ENCODE assay signal across 8 cellular contexts in the genomic region with DNA sequence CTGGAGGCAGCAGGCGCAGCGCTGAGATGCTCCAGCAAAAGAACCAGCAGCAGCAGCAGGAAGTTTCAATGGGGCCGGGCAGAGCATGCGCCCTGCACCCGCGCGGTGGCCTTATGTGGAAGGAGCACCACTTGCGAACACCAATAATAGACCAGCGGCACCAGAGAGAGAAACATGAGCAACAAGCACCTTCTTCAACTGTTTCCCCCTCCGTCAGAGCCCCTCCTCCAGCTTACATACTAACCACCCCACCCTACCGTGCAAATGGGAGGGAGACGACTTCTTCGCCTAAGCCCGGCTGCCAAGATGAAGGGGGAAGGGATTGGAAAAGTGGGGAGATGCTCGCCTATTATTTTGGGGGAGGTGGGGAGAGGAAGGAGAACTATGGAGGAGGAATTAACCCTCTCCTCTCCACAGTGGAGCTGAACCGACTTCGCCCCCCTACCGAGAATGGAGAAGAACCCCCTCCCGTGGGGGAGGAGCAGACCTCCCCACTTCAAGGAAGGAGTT. TPM values are rescaled to one million over a fixed set of nuclear protein-coding genes. Genes with fewer than 3 reads are reported as not detected.
DNase-seq lines count a peak whose midpoint lies in the region; ATAC-seq, FAIRE-seq and TF ChIP-seq lines count a peak whose summit lies in the region.

No MANE protein-coding gene starts in this region.

- H3K27me3 Mint-ChIP-seq in T-helper 2 cell treated with Interferon-gamma antibody and Interleukin-4, amounts not matched to agents 5 μg/mL and 100 μg/mL, for 36 hours (ENCODE audit: low read depth): no peaks in the 10 kb centered on the region
- no peaks in the 10 kb centered on the region for H3K27me3 Mint-ChIP-seq in astrocyte (ENCODE audit: low read depth, unreplicated experiment)

- FAIRE-seq in astrocyte (lab: Jason Lieb, UNC): no peak

- no peaks in the 10 kb centered on the region for H3K9me2 ChIP-seq in hepatocyte (replicated peaks; ENCODE audit: insufficient read depth)

- H3K4me3 Mint-ChIP-seq in T-helper 2 cell treated with Interferon-gamma antibody and Interleukin-4, amounts not matched to agents 5 μg/mL and 100 μg/mL, for 36 hours: peak overlapping the region; percentile 96
- peak overlapping the region; percentile 99 for H3K4me3 Mint-ChIP-seq in astrocyte (ENCODE audit: unreplicated experiment)

- TF ChIP-seq POLR2A in GM18505 (IDR thresholded peaks at IDR 0.05; ENCODE audit: borderline replicate concordance, extremely low read depth, insufficient read depth, insufficient read length) (peak; percentile 68), vagina (IDR thresholded peaks at IDR 0.05) (no peak)

- no peaks in the 10 kb centered on the region for H3K27me3 ChIP-seq in astrocyte (ENCODE audit: insufficient read depth, low read length)
- no peaks in the 10 kb centered on the region for H3K27me3 ChIP-seq in hepatocyte
- H3K27me3 ChIP-seq in rectal smooth muscle tissue (ENCODE audit: control insufficient read depth, insufficient read depth, low read length): no peaks in the 10 kb centered on the region
- no peaks in the 10 kb centered on the region for H3K27me3 ChIP-seq in vagina

- H3K9me3 ChIP-seq in astrocyte (ENCODE audit: insufficient read depth, low read depth, low read length): no peaks in the 10 kb centered on the region
- H3K9me3 ChIP-seq in hepatocyte (ENCODE audit: low read depth): no peaks in the 10 kb centered on the region
- no peaks in the 10 kb centered on the region for H3K9me3 ChIP-seq in vagina

- H3K27ac ChIP-seq in astrocyte (ENCODE audit: low read depth, low read length): peak overlapping the region; percentile 82
- H3K27ac ChIP-seq in hepatocyte: peak overlapping the region; percentile 97
- H3K27ac ChIP-seq in rectal smooth muscle tissue (ENCODE audit: low read depth, low read length): peak overlapping the region; percentile 82
- H3K27ac ChIP-seq in vagina: peak overlapping the region; percentile 98

- H3K4me1 Mint-ChIP-seq in T-helper 2 cell treated with Interferon-gamma antibody and Interleukin-4, amounts not matched to agents 5 μg/mL and 100 μg/mL, for 36 hours (ENCODE audit: low read depth): peaks cover 30% of the 10 kb centered on the region
- peaks cover 21% of the 10 kb centered on the region for H3K4me1 Mint-ChIP-seq in astrocyte (ENCODE audit: low read depth, unreplicated experiment)

- 2% methylated on average over 13 of the region's 19 CpGs for WGBS in hepatocyte (ENCODE audit: low lambda C conversion rate, missing lambda C conversion rate)

- H3K9me3 Mint-ChIP-seq in T-helper 2 cell treated with Interferon-gamma antibody and Interleukin-4, amounts not matched to agents 5 μg/mL and 100 μg/mL, for 36 hours: peaks cover 5% of the 10 kb centered on the region
- peaks cover 3% of the 10 kb centered on the region for H3K9me3 Mint-ChIP-seq in astrocyte (ENCODE audit: unreplicated experiment)

- H3K9ac ChIP-seq in astrocyte (ENCODE audit: low read length): peak overlapping the region; percentile 92
- peak overlapping the region; percentile 61 for H3K9ac ChIP-seq in rectal smooth muscle tissue (ENCODE audit: low read length)

- peak overlapping the region; percentile 68 for H2AFZ ChIP-seq in astrocyte (ENCODE audit: low read depth, low read length)
- peak overlapping the region; percentile 94 for H2AFZ ChIP-seq in hepatocyte

- peak overlapping the region; percentile 91 for H3K27ac Mint-ChIP-seq in T-helper 2 cell treated with Interferon-gamma antibody and Interleukin-4, amounts not matched to agents 5 μg/mL and 100 μg/mL, for 36 hours
- peak overlapping the region; percentile 60 for H3K27ac Mint-ChIP-seq in astrocyte (ENCODE audit: unreplicated experiment)

- peak overlapping the region; percentile 92 for H3K4me3 ChIP-seq in astrocyte (ENCODE audit: insufficient read depth, low read depth, low read length)
- H3K4me3 ChIP-seq in hepatocyte: peak overlapping the region; percentile 62
- H3K4me3 ChIP-seq in rectal smooth muscle tissue (ENCODE audit: low read length): peak overlapping the region; percentile 95
- H3K4me3 ChIP-seq in vagina: peak overlapping the region; percentile 71 to 86

- H4K20me1 ChIP-seq in astrocyte (ENCODE audit: insufficient read depth, low read length) (peaks cover 53% of the 10 kb centered on the region), hepatocyte (ENCODE audit: insufficient read depth, poor library complexity, severe bottlenecking) (peaks cover 47% of the 10 kb centered on the region)

- ATAC-seq in GM18505 (IDR thresholded peaks at IDR 0.05; ENCODE audit: unreplicated experiment) (peak; percentile 44), HG02981 (IDR thresholded peaks at IDR 0.05; ENCODE audit: unreplicated experiment) (peak; percentile 43)

- peaks cover 64% of the 10 kb centered on the region for H3K79me2 ChIP-seq in astrocyte (ENCODE audit: insufficient read depth, low read length)
- H3K79me2 ChIP-seq in hepatocyte: peaks cover 68% of the 10 kb centered on the region

- DNase-seq in NCI-H1930 (lab: John Stamatoyannopoulos, UW) (peak; percentile 68), astrocyte (ENCODE audit: low read depth) (peak; percentile 89), hepatocyte (ENCODE audit: low spot score) (peak; percentile 93), vagina (ENCODE audit: extremely low spot score in 2 of 2) (peak in 1 of 2 donors; percentile 91)
- peak; percentile 83 for DNase-seq in T-helper 2 cell treated with Interferon-gamma antibody and Interleukin-4, amounts not matched to agents 5 μg/mL and 100 μg/mL, for 36 hours (ENCODE audit: low spot score)

- intact Hi-C loops in vagina (cut with DNase I): no loop called here

- peak overlapping the region; percentile 91 for H3K4me2 ChIP-seq in astrocyte (ENCODE audit: low read length)
- peak overlapping the region; percentile 85 for H3K4me2 ChIP-seq in hepatocyte

- H3K36me3 ChIP-seq in astrocyte (ENCODE audit: insufficient read depth, low read length): no peaks in the 10 kb centered on the region
- no peaks in the 10 kb centered on the region for H3K36me3 ChIP-seq in hepatocyte (replicated peaks; ENCODE audit: insufficient read depth, low read depth)
- H3K36me3 ChIP-seq in rectal smooth muscle tissue (ENCODE audit: control insufficient read depth, insufficient read depth, low read length): no peaks in the 10 kb centered on the region
- H3K36me3 ChIP-seq in vagina: no peaks in the 10 kb centered on the region

- H3K4me1 ChIP-seq in astrocyte (ENCODE audit: insufficient read depth, low read length) (no peaks in the 10 kb centered on the region), hepatocyte (ENCODE audit: insufficient read depth) (peaks cover 16% of the 10 kb centered on the region), rectal smooth muscle tissue (ENCODE audit: control insufficient read depth, insufficient read depth, low read length) (peaks cover 11% of the 10 kb centered on the region), vagina (peaks cover 52% of the 10 kb centered on the region)

- H3K36me3 Mint-ChIP-seq in T-helper 2 cell treated with Interferon-gamma antibody and Interleukin-4, amounts not matched to agents 5 μg/mL and 100 μg/mL, for 36 hours (ENCODE audit: low read depth): peaks cover 17% of the 10 kb centered on the region
- H3K36me3 Mint-ChIP-seq in astrocyte (ENCODE audit: low read depth, unreplicated experiment): no peaks in the 10 kb centered on the region

- TF ChIP-seq CTCF in astrocyte (IDR thresholded peaks at IDR 0.05; ENCODE audit: insufficient read depth, low read depth, low read length): no peak
- TF ChIP-seq CTCF in hepatocyte (IDR thresholded peaks at IDR 0.05; ENCODE audit: poor library complexity): no peak
- peak in 1 of 3 experiments; percentile 10 for TF ChIP-seq CTCF in vagina (IDR thresholded peaks at IDR 0.05)

RNA-seq across cellular contexts. Expression of a gene that starts 1.1 kb away (rescaled TPM):
- 84.0 and 95.9 TPM in 2 replicates for total RNA-seq in astrocyte
- 37.6 and 48.8 TPM in 2 replicates for total RNA-seq in hepatocyte
- 47.9 and 83.5 TPM in 2 replicates for polyA plus RNA-seq in hepatocyte
- 60.4 TPM for total RNA-seq in vagina

RNA-seq across cellular contexts. Expression of a gene that starts 1.5 kb away (rescaled TPM):
- total RNA-seq in astrocyte: 49.0 and 53.1 TPM in 2 replicates
- total RNA-seq in hepatocyte: 20.3 and 22.0 TPM in 2 replicates
- polyA plus RNA-seq in hepatocyte: 77.2 and 78.0 TPM in 2 replicates
- 18.2 TPM for total RNA-seq in vagina
